In genomic region chr3:57557088-57557537, GRCh38 we compare ENCODE assay signal across 9 cellular contexts. TPM values are rescaled to one million over a fixed set of nuclear protein-coding genes. Genes with fewer than 3 reads are reported as not detected.
DNase-seq lines count a peak whose midpoint lies in the region; FAIRE-seq and TF ChIP-seq lines count a peak whose summit lies in the region.
"Had no signal": no experiment of that assay in that cellular context is flagged by ENCODE, and none has a peak within 500 bp of the region (broad histone marks: within the 10 kb centered on the region; RNA-seq: fewer than 3 reads in every experiment).

No MANE protein-coding gene starts in this region.

- no peaks in the 10 kb centered on the region for H3K4me1 ChIP-seq in mesodermal cell (ENCODE audit: control insufficient read depth, insufficient read depth, low read length, poor library complexity, severe bottlenecking)

- no peak for TF ChIP-seq POLR2A in H54 (IDR thresholded peaks at IDR 0.05; ENCODE audit: low read depth, low read length)

- no peaks in the 10 kb centered on the region for H3K9me3 ChIP-seq in mesodermal cell (ENCODE audit: control insufficient read depth, low read length)

- H3K4me3 ChIP-seq in WI38 (ENCODE audit: low read depth, low read length): peak overlapping the region; percentile 87
- H3K4me3 ChIP-seq in coronary artery: peak overlapping the region; percentile 98
- peak overlapping the region; percentile 65 for H3K4me3 ChIP-seq in mesodermal cell (ENCODE audit: extremely low read depth, insufficient read depth, low read length, poor library complexity, severe bottlenecking)

- H3K36me3 ChIP-seq in mesodermal cell (ENCODE audit: control insufficient read depth, insufficient read depth, low read length): peaks cover 12% of the 10 kb centered on the region

- no peak for FAIRE-seq in H54 (lab: Jason Lieb, UNC)
- FAIRE-seq: colon had no signal

- H3K27ac ChIP-seq in coronary artery: peak overlapping the region; percentile 75 to 89
- no peak overlapping the region for H3K27ac ChIP-seq in mesodermal cell (ENCODE audit: low read depth, low read length, severe bottlenecking)

- 15 to 17% methylated on average over 28 of the region's 29 CpGs for WGBS in mesodermal cell (ENCODE audit: insufficient coverage in 2 of 2), 2 experiments

- DNase-seq in GM13977 (ENCODE audit: low spot score): peak; percentile 46
- peak; percentile 43 for DNase-seq in HK-2 (ENCODE audit: unreplicated experiment)
- no peak for DNase-seq in coronary artery (ENCODE audit: low spot score)
- peak; percentile 14 for DNase-seq in stromal cell of bone marrow (ENCODE audit: low read depth)
- no peak for DNase-seq in NCI-H2171 (lab: John Stamatoyannopoulos, UW)
- no peak for DNase-seq in H54 (ENCODE audit: insufficient read length, low spot score)

- in situ Hi-C loops in GM13977 (cut with MboI; ENCODE audit: low pct_unique_long_range_greater_than_20kb, low sequenced_read_pairs, unreplicated experiment): loop anchor here (25.0 kb wide), 1 partner anchor 370 kb away; the partner anchor contains the start of gene HESX1

- TF ChIP-seq CTCF in GM13977 (IDR thresholded peaks at IDR 0.05; ENCODE audit: extremely low read depth, insufficient read depth, missing control alignments) (no peak), WI38 (IDR thresholded peaks at IDR 0.05; ENCODE audit: low read depth, low read length) (no peak), coronary artery (IDR thresholded peaks at IDR 0.05) (no peak)

RNA-seq across cellular contexts. Expression of gene PDE12, which starts 1.0 kb away (rescaled TPM):
- 8.8 TPM for polyA plus RNA-seq in mesodermal cell (2013, experiment 1 of 2)
- 7.1 TPM for polyA plus RNA-seq in mesodermal cell (2013, experiment 2 of 2)

RNA-seq across cellular contexts. Expression of gene DNAH12, which starts 13.0 kb away (rescaled TPM):
- polyA plus RNA-seq in mesodermal cell (2013, experiment 1 of 2): 0.07 TPM
- polyA plus RNA-seq in mesodermal cell (2013, experiment 2 of 2): 0.20 TPM

RNA-seq across cellular contexts. Expression of gene ARF4, which starts 40.0 kb away (rescaled TPM):
- 332 TPM for polyA plus RNA-seq in mesodermal cell (2013, experiment 1 of 2)
- polyA plus RNA-seq in mesodermal cell (2013, experiment 2 of 2): 307 TPM

Comparison
In these comparisons a context has a peak if more than half of its experiments do, and no peak if none do; other contexts are left out.
1. DNase-seq: peak in GM13977 (single experiment), HK-2 (single experiment) and stromal cell of bone marrow (single experiment); none in coronary artery (single experiment), NCI-H2171 (single experiment) and H54 (single experiment).
2. Peak in every context shown above with its lines, with median percentiles within 50 percentile points of each other: H3K4me3 ChIP-seq.